Comparison of ENCODE assay signal across 14 cellular contexts in the genomic region with DNA sequence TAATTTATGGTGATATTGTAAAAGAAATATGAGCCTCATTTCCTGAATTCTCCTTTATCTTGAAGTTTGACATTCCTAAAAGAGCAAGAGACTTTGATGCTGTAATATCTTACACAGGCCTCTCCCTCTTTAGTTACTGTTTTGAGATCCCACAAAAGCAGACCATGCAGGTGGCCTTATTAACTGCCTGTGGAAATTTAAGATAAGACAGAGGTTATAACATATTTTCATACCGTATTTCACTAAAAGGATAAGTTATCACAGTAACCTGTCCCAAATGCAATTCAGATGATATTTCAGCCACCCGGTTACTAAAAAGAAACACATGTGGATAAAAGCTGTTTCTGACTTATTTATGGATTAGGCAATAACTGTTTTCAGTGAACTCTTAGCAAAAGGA.
"Had no signal": no experiment of that assay in that cellular context is flagged by ENCODE, and none has a peak within 500 bp of the region (broad histone marks: within the 10 kb centered on the region; RNA-seq: fewer than 3 reads in every experiment).

No MANE protein-coding gene starts in this region.

- H3K4me1 Mint-ChIP-seq: activated CD4-positive, alpha-beta T cell treated with anti-CD3 and anti-CD28 coated beads, Interleukin-2, amount 10 ng/mL, durations not matched to agents 7 days and 5 days; endodermal cell; naive thymus-derived CD8-positive, alpha-beta T cell; stimulated activated naive B cell treated with anti-CD40 and anti-IgM and Interleukin-4, amounts not matched to agents 10 μg/mL and 1 μg/mL and 100 μg/mL, for 72 hours had no signal

- DNase-seq: activated CD4-positive, alpha-beta T cell treated with anti-CD3 and anti-CD28 coated beads, Interleukin-2, amount 10 ng/mL, durations not matched to agents 7 days and 5 days; activated CD4-positive, CD25-positive, alpha-beta regulatory T cell; activated CD8-positive, alpha-beta memory T cell treated with anti-CD3 and anti-CD28 coated beads for 24 hours; activated naive CD4-positive, alpha-beta T cell treated with anti-CD3 and anti-CD28 coated beads for 36 hours; amniotic stem cell; brain microvascular endothelial cell; endodermal cell; hippocampal formation; naive thymus-derived CD8-positive, alpha-beta T cell; nucleus accumbens; psoas muscle; right lobe of liver; stimulated activated naive B cell treated with anti-CD40 and anti-IgM and Interleukin-4, amounts not matched to agents 10 μg/mL and 1 μg/mL and 100 μg/mL, for 72 hours; T-helper 2 cell had no signal

- H3K9me3 Mint-ChIP-seq: endodermal cell; stimulated activated naive B cell treated with anti-CD40 and anti-IgM and Interleukin-4, amounts not matched to agents 10 μg/mL and 1 μg/mL and 100 μg/mL, for 72 hours had no signal

- H3K27ac Mint-ChIP-seq: activated CD4-positive, alpha-beta T cell treated with anti-CD3 and anti-CD28 coated beads, Interleukin-2, amount 10 ng/mL, durations not matched to agents 7 days and 5 days; activated naive CD4-positive, alpha-beta T cell treated with anti-CD3 and anti-CD28 coated beads for 36 hours; endodermal cell; naive thymus-derived CD8-positive, alpha-beta T cell; stimulated activated naive B cell treated with anti-CD40 and anti-IgM and Interleukin-4, amounts not matched to agents 10 μg/mL and 1 μg/mL and 100 μg/mL, for 72 hours had no signal

- H3K36me3 Mint-ChIP-seq: naive thymus-derived CD8-positive, alpha-beta T cell; stimulated activated naive B cell treated with anti-CD40 and anti-IgM and Interleukin-4, amounts not matched to agents 10 μg/mL and 1 μg/mL and 100 μg/mL, for 72 hours had no signal

- H3K27me3 Mint-ChIP-seq: activated CD4-positive, alpha-beta T cell treated with anti-CD3 and anti-CD28 coated beads, Interleukin-2, amount 10 ng/mL, durations not matched to agents 7 days and 5 days; naive thymus-derived CD8-positive, alpha-beta T cell; stimulated activated naive B cell treated with anti-CD40 and anti-IgM and Interleukin-4, amounts not matched to agents 10 μg/mL and 1 μg/mL and 100 μg/mL, for 72 hours had no signal

- H3K4me3 Mint-ChIP-seq: activated CD4-positive, alpha-beta T cell treated with anti-CD3 and anti-CD28 coated beads, Interleukin-2, amount 10 ng/mL, durations not matched to agents 7 days and 5 days; activated naive CD4-positive, alpha-beta T cell treated with anti-CD3 and anti-CD28 coated beads for 36 hours; endodermal cell; naive thymus-derived CD8-positive, alpha-beta T cell; stimulated activated naive B cell treated with anti-CD40 and anti-IgM and Interleukin-4, amounts not matched to agents 10 μg/mL and 1 μg/mL and 100 μg/mL, for 72 hours had no signal
